28 cellular contexts compared by ENCODE assay signal in genomic region chr15:78233496-78233895, GRCh38. TPM values are rescaled to one million over a fixed set of nuclear protein-coding genes. Genes with fewer than 3 reads are reported as not detected.
DNase-seq lines count a peak whose midpoint lies in the region; ATAC-seq, FAIRE-seq and TF ChIP-seq lines count a peak whose summit lies in the region.
"Had no signal": no experiment of that assay in that cellular context is flagged by ENCODE, and none has a peak within 500 bp of the region (broad histone marks: within the 10 kb centered on the region; RNA-seq: fewer than 3 reads in every experiment).

No MANE protein-coding gene starts in this region.

- H3K27ac Mint-ChIP-seq in GM23338, result no peak overlapping the region
- no peak overlapping the region for H3K27ac Mint-ChIP-seq in activated CD4-positive, alpha-beta T cell treated with anti-CD3 and anti-CD28 coated beads, Interleukin-2, amount 10 ng/mL, durations not matched to agents 7 days and 5 days
- H3K27ac Mint-ChIP-seq: B cell; CD4-positive, CD25-positive, alpha-beta regulatory T cell had no signal

- POLR2A ChIA-PET in K562 (lab: Yijun Ruan, JAX), result interaction anchor here (0.9 kb wide), 1 partner anchor 22 kb away, joined by 3 read pairs; no protein-coding TSS in a partner anchor
- POLR2A ChIA-PET in activated CD4-positive, alpha-beta T cell treated with anti-CD3 and anti-CD28 coated beads, Interleukin-2, amount 10 ng/mL, durations not matched to agents 7 days and 5 days (lab: Charles Lee), result no interaction called here

- H3K9me3 ChIP-seq in K562 (replicated peaks; ENCODE audit: control insufficient read depth, insufficient read depth, low read depth, low read length), result no peaks in the 10 kb centered on the region
- no peaks in the 10 kb centered on the region for H3K9me3 ChIP-seq in sigmoid colon
- no peaks in the 10 kb centered on the region for H3K9me3 ChIP-seq in right atrium auricular region
- H3K9me3 ChIP-seq: A549, Caco-2 had no signal

- H3K4me3 ChIP-seq in GM23338, result no peak overlapping the region; the same call in 1 of the 2 replicates
- no peak overlapping the region for H3K4me3 ChIP-seq in K562
- H3K4me3 ChIP-seq in sigmoid colon, result peak overlapping the region in 1 of 4 donors; percentile 7
- H3K4me3 ChIP-seq in right atrium auricular region, result no peak overlapping the region
- H3K4me3 ChIP-seq: A549, GM12878 had no signal

- H3F3A ChIP-seq in GM23338 (replicated peaks; ENCODE audit: low read depth), result peaks cover 5% of the 10 kb centered on the region; the same call in 1 of the 2 replicates

- 0 out of 2 replicates have a peak overlapping the region, but pooled peaks have one; percentile 89 for H3K27ac ChIP-seq in GM23338 (ENCODE audit: low read depth)
- no peak overlapping the region for H3K27ac ChIP-seq in K562 (ENCODE audit: extremely low read depth, low read depth, low read length)
- H3K27ac ChIP-seq in layer of hippocampus (ENCODE audit: low read depth, low read length), result peak overlapping the region; percentile 14
- no peak overlapping the region for H3K27ac ChIP-seq in sigmoid colon
- H3K27ac ChIP-seq in right atrium auricular region, result no peak overlapping the region
- H3K27ac ChIP-seq: A549 had no signal

- CTCF ChIA-PET in K562 (lab: Yijun Ruan, JAX; ENCODE audit: low intra/inter-chr PET ratio), result no interaction called here
- CTCF ChIA-PET in activated CD4-positive, alpha-beta T cell treated with anti-CD3 and anti-CD28 coated beads, Interleukin-2, amount 10 ng/mL, durations not matched to agents 7 days and 5 days (lab: Charles Lee), result no interaction called here

- TF ChIP-seq CTCF in GM23338 (conservative IDR thresholded peaks at IDR 0.05; ENCODE audit: low read depth in 2 of 2), result no peak
- TF ChIP-seq CTCF in K562 (IDR thresholded peaks at IDR 0.05 in 2 of 3, conservative IDR thresholded peaks at IDR 0.05 in 1 of 3; ENCODE audit: insufficient read depth in 2 of 3, low read depth in 1 of 3, low read length in 3 of 3), result no peak
- no peak for TF ChIP-seq CTCF in sigmoid colon (IDR thresholded peaks at IDR 0.05)
- no peak for TF ChIP-seq CTCF in right atrium auricular region (IDR thresholded peaks at IDR 0.05)

- H3K9me2 ChIP-seq in GM23338 (ENCODE audit: insufficient read depth), result peaks cover 6% of the 10 kb centered on the region; the same call in 1 of the 2 replicates

- TF ChIP-seq EP300 in K562 (IDR thresholded peaks at IDR 0.05; ENCODE audit: low read length) (no peak), sigmoid colon (IDR thresholded peaks at IDR 0.05) (no peak)

- peaks cover 12% of the 10 kb centered on the region for H3K27me3 Mint-ChIP-seq in GM23338 (ENCODE audit: insufficient read depth, low read depth, poor library complexity)
- H3K27me3 Mint-ChIP-seq in activated CD4-positive, alpha-beta T cell treated with anti-CD3 and anti-CD28 coated beads, Interleukin-2, amount 10 ng/mL, durations not matched to agents 7 days and 5 days, result peaks cover 10% of the 10 kb centered on the region

- H3K27me3 ChIP-seq in GM23338 (ENCODE audit: insufficient read depth) (no peaks in the 10 kb centered on the region), K562 (ENCODE audit: control insufficient read depth in 2 of 2, insufficient read depth in 2 of 2, low read length in 2 of 2) (peaks cover 19 to 50% of the 10 kb centered on the region in 2 experiments; a peak in 4 of 5 replicates), layer of hippocampus (ENCODE audit: control insufficient read depth, insufficient read depth, low read length) (no peaks in the 10 kb centered on the region), sigmoid colon (no peaks in the 10 kb centered on the region), right atrium auricular region (no peaks in the 10 kb centered on the region)

- in situ Hi-C loops in K562 (cut with MboI), result no loop called here

- FAIRE-seq in K562 (lab: Jason Lieb, UNC), result no peak
- FAIRE-seq: A549, GM12878, HTR-8/SVneo, RCC 7860 had no signal

- TF ChIP-seq POLR2A in K562 (conservative IDR thresholded peaks at IDR 0.05) (no peak), sigmoid colon (IDR thresholded peaks at IDR 0.05) (no peak)

- no peaks in the 10 kb centered on the region for H3K36me3 ChIP-seq in GM23338 (ENCODE audit: insufficient read depth)
- no peaks in the 10 kb centered on the region for H3K36me3 ChIP-seq in K562 (ENCODE audit: control insufficient read depth, insufficient read depth, low read length)
- no peaks in the 10 kb centered on the region for H3K36me3 ChIP-seq in sigmoid colon
- H3K36me3 ChIP-seq in right atrium auricular region, result no peaks in the 10 kb centered on the region

- intact Hi-C loops in K562 (cut with micrococcal nuclease), result no loop called here
- intact Hi-C loops in sigmoid colon (cut with DNase I), result no loop called here

- H3K79me2 ChIP-seq in GM23338 (replicated peaks; ENCODE audit: insufficient read depth) (no peaks in the 10 kb centered on the region), K562 (ENCODE audit: control insufficient read depth, insufficient read depth, low read length) (no peaks in the 10 kb centered on the region)

- no peaks in the 10 kb centered on the region for H3K36me3 Mint-ChIP-seq in GM23338 (ENCODE audit: low read depth)
- no peaks in the 10 kb centered on the region for H3K36me3 Mint-ChIP-seq in activated CD4-positive, alpha-beta T cell treated with anti-CD3 and anti-CD28 coated beads, Interleukin-2, amount 10 ng/mL, durations not matched to agents 7 days and 5 days (ENCODE audit: low read depth)
- H3K36me3 Mint-ChIP-seq: CD4-positive, CD25-positive, alpha-beta regulatory T cell had no signal

- H3K4me1 Mint-ChIP-seq in GM23338, result peaks cover 25% of the 10 kb centered on the region
- peaks cover 19% of the 10 kb centered on the region for H3K4me1 Mint-ChIP-seq in activated CD4-positive, alpha-beta T cell treated with anti-CD3 and anti-CD28 coated beads, Interleukin-2, amount 10 ng/mL, durations not matched to agents 7 days and 5 days
- H3K4me1 Mint-ChIP-seq: B cell; CD4-positive, CD25-positive, alpha-beta regulatory T cell had no signal

- H4K20me1 ChIP-seq in GM23338 (replicated peaks; ENCODE audit: insufficient read depth), result no peaks in the 10 kb centered on the region
- no peaks in the 10 kb centered on the region for H4K20me1 ChIP-seq in K562 (replicated peaks; ENCODE audit: control insufficient read depth, insufficient read depth, low read length)

- TF ChIP-seq RAD21 in K562 (CRISPR knock-in tag; conservative IDR thresholded peaks at IDR 0.05 in 1 of 2, IDR thresholded peaks at IDR 0.05 in 1 of 2), result no peak

- H3K4me2 ChIP-seq in GM23338, result peak overlapping the region; percentile 70
- no peak overlapping the region for H3K4me2 ChIP-seq in K562 (ENCODE audit: insufficient read depth, low read length)
- H3K4me2 ChIP-seq: A549 had no signal

- ATAC-seq in GM23338, result no peak
- ATAC-seq in K562, result no peak
- ATAC-seq: A549, GM12878 had no signal

- H3K9me1 ChIP-seq in K562 (ENCODE audit: control insufficient read depth, insufficient read depth, low read length), result no peaks in the 10 kb centered on the region

- H3K4me1 ChIP-seq in GM23338 (ENCODE audit: insufficient read depth) (peaks cover 25% of the 10 kb centered on the region), K562 (replicated peaks in 1 of 2; ENCODE audit: control insufficient read depth in 2 of 2, insufficient read depth in 2 of 2, low read length in 2 of 2) (peaks cover 0 to 4% of the 10 kb centered on the region in 2 experiments; a peak in 1 of 5 replicates), sigmoid colon (no peaks in the 10 kb centered on the region), right atrium auricular region (no peaks in the 10 kb centered on the region)
- H3K4me1 ChIP-seq: A549, Caco-2 had no signal

- 2% methylated on average over 11 of the region's 11 CpGs for WGBS in K562 (ENCODE audit: insufficient coverage, low coverage, missing lambda C conversion rate)
- WGBS in sigmoid colon, 2 donors, result 80 to 81% methylated on average over 11 of the region's 11 CpGs

- no peak overlapping the region for H3K4me3 Mint-ChIP-seq in GM23338
- H3K4me3 Mint-ChIP-seq in activated CD4-positive, alpha-beta T cell treated with anti-CD3 and anti-CD28 coated beads, Interleukin-2, amount 10 ng/mL, durations not matched to agents 7 days and 5 days, result no peak overlapping the region
- H3K4me3 Mint-ChIP-seq: B cell; CD4-positive, CD25-positive, alpha-beta regulatory T cell had no signal

- no peak for DNase-seq in GM23338 (ENCODE audit: low spot score)
- DNase-seq in K562 (ENCODE audit: extremely low read depth in 1 of 4, low spot score in 3 of 4), result no peak
- peak; percentile 39 for DNase-seq in sigmoid colon
- DNase-seq in right atrium auricular region (ENCODE audit: low spot score), result no peak
- DNase-seq in HuH-7 (ENCODE audit: low spot score), result no peak
- DNase-seq in NCI-H2196 treated with DMSO at 0.1 percent for 48 hours (lab: John Stamatoyannopoulos, UW; ENCODE audit: unreplicated experiment), result no peak
- DNase-seq in activated CD4-positive, alpha-beta T cell treated with anti-CD3 and anti-CD28 coated beads, Interleukin-2, amount 10 ng/mL, durations not matched to agents 7 days and 5 days, result no peak
- DNase-seq: Caco-2; CD4-positive, CD25-positive, alpha-beta regulatory T cell; DMS 273 treated with DMSO at 0.1 percent for 48 hours; DMS79 treated with DMSO at 0.1 percent for 48 hours; GOT3; IMR-90; MV-4-11; NCI-H1105 treated with DMSO at 0.1 percent for 48 hours; NCI-H1694; NCI-H2081; NCI-H2171; NCI-H446; NCI-H526; OCI-M1; Right ventricle myocardium superior had no signal

- H2AFZ ChIP-seq in GM23338 (peak overlapping the region; percentile 43; the same call in 1 of the 2 replicates), K562 (ENCODE audit: low read depth, low read length) (no peak overlapping the region)

- no TSS peak for BruUV-seq in K562 (replicated peaks; lab: Mats Ljungman, UMichigan)

- H3K9ac ChIP-seq in K562 (ENCODE audit: insufficient read depth in 1 of 2, low read depth in 2 of 2, low read length in 2 of 2), result no peak overlapping the region

- H3K9me3 Mint-ChIP-seq in GM23338, result no peaks in the 10 kb centered on the region
- H3K9me3 Mint-ChIP-seq in activated CD4-positive, alpha-beta T cell treated with anti-CD3 and anti-CD28 coated beads, Interleukin-2, amount 10 ng/mL, durations not matched to agents 7 days and 5 days, result no peaks in the 10 kb centered on the region
- H3K9me3 Mint-ChIP-seq: CD4-positive, CD25-positive, alpha-beta regulatory T cell had no signal

RNA-seq across cellular contexts. Expression of gene ACSBG1, which starts 0.9 kb away (rescaled TPM):
- total RNA-seq in GM23338 (2014; rRNA removed; shearing (Covaris generic)), result 7.3 and 10.0 TPM in 2 replicates
- polyA plus RNA-seq in GM23338 (2016; fragmentation: Nextera tagmentation; extraction: Ambion mirVana), result 1.9 TPM in 2 replicates
- total RNA-seq in K562 (2011; cell fraction: chromatin; rRNA removed; ENCODE audit: low replicate concordance), result 9.2 and 9.5 TPM in 2 replicates
- 5.3 and 7.0 TPM in 2 replicates for total RNA-seq in K562 (2011; cell fraction: nucleolus; rRNA removed)
- 7.6 and 8.9 TPM in 2 replicates for total RNA-seq in K562 (2011; cell fraction: nucleoplasm; rRNA removed)
- 2.5 and 3.3 TPM in 2 replicates for total RNA-seq in K562 (2014; rRNA removed)
- total RNA-seq in K562 (2014; rRNA removed; fragmentation: Illumina TruSeq; extraction: Trizol), result 3.1 and 3.7 TPM in 2 replicates
- 0.83 TPM in 2 replicates for total RNA-seq in K562 (2015; rRNA removed; fragmentation: Illumina TruSeq; extraction: Trizol)
- 2.6 and 3.3 TPM in 2 replicates for total RNA-seq in K562 (2021)
- 1.2 and 2.0 TPM in 2 replicates for polyA plus RNA-seq in K562 (2011; rRNA removed)
- polyA plus RNA-seq in K562 (2011; cell fraction: cytosol; rRNA removed), result 1.9 and 4.0 TPM in 2 replicates
- 3.7 and 12.6 TPM in 2 replicates for polyA plus RNA-seq in K562 (2011; cell fraction: nucleus; rRNA removed)
- polyA plus RNA-seq in K562 (2012), result 1.3 and 1.4 TPM in 2 replicates
- polyA plus RNA-seq in K562 (2014; fragmentation: Illumina TruSeq; extraction: Trizol), result 4.8 and 6.4 TPM in 2 replicates
- polyA plus RNA-seq in K562 (2014; fragmentation: Nextera tagmentation; extraction: Ambion mirVana), result under 1 TPM; 0.36 to 0.75 TPM
- 4.6 and 5.0 TPM in 2 replicates for polyA plus RNA-seq in K562 (2014; rRNA removed)
- 0.72 and 3.4 TPM in 2 replicates for polyA minus RNA-seq in K562 (2011; rRNA and poly(A)+ RNA removed)
- polyA minus RNA-seq in K562 (2011; cell fraction: cytosol; rRNA and poly(A)+ RNA removed), result 1.1 TPM in 1 of 2 replicates, not detected in the other
- polyA minus RNA-seq in K562 (2011; cell fraction: nucleus; rRNA and poly(A)+ RNA removed), result 3.0 and 5.5 TPM in 2 replicates
- 1 to 10 TPM; 1.3 to 3.9 (median 2.2) TPM for total RNA-seq in sigmoid colon
- under 1 TPM; 0.23 to 0.60 (median 0.51) TPM for polyA plus RNA-seq in sigmoid colon
- not detected for total RNA-seq in right atrium auricular region
- not detected for total RNA-seq in activated CD4-positive, alpha-beta T cell treated with anti-CD3 and anti-CD28 coated beads, Interleukin-2, amount 10 ng/mL, durations not matched to agents 7 days and 5 days
- total RNA-seq: Caco-2, IMR-90 had no signal

RNA-seq across cellular contexts. Expression of gene DNAJA4, which starts 30.9 kb away (rescaled TPM):
- 10.3 and 12.5 TPM in 2 replicates for total RNA-seq in GM23338 (2014; rRNA removed; shearing (Covaris generic))
- 5.0 and 5.4 TPM in 2 replicates for polyA plus RNA-seq in GM23338 (2016; fragmentation: Nextera tagmentation; extraction: Ambion mirVana)
- total RNA-seq in K562 (2011; cell fraction: chromatin; rRNA removed; ENCODE audit: low replicate concordance), result 0.12 and 0.23 TPM in 2 replicates
- 0.33 TPM in 1 of 2 replicates, not detected in the other for total RNA-seq in K562 (2011; cell fraction: nucleolus; rRNA removed)
- 0.15 TPM in 1 of 2 replicates, not detected in the other for total RNA-seq in K562 (2011; cell fraction: nucleoplasm; rRNA removed)
- not detected in 2 replicates for total RNA-seq in K562 (2014; rRNA removed)
- total RNA-seq in K562 (2014; rRNA removed; fragmentation: Illumina TruSeq; extraction: Trizol), result 0.11 TPM in 1 of 2 replicates, not detected in the other
- total RNA-seq in K562 (2015; rRNA removed; fragmentation: Illumina TruSeq; extraction: Trizol), result 0.08 TPM in 1 of 2 replicates, not detected in the other
- 0.16 and 0.25 TPM in 2 replicates for total RNA-seq in K562 (2021)
- 0.05 and 0.15 TPM in 2 replicates for polyA plus RNA-seq in K562 (2011; rRNA removed)
- polyA plus RNA-seq in K562 (2011; cell fraction: cytosol; rRNA removed), result 0.03 TPM in 1 of 2 replicates, not detected in the other
- 0.28 and 0.50 TPM in 2 replicates for polyA plus RNA-seq in K562 (2011; cell fraction: nucleus; rRNA removed)
- 0.33 and 0.56 TPM in 2 replicates for polyA plus RNA-seq in K562 (2012)
- not detected in 2 replicates for polyA plus RNA-seq in K562 (2014; fragmentation: Illumina TruSeq; extraction: Trizol)
- 1 to 10 TPM in 1 of 2 experiments, under 1 TPM in 1; 0.56 to 1.0 TPM for polyA plus RNA-seq in K562 (2014; fragmentation: Nextera tagmentation; extraction: Ambion mirVana)
- 0.09 TPM in 1 of 2 replicates, not detected in the other for polyA plus RNA-seq in K562 (2014; rRNA removed)
- polyA minus RNA-seq in K562 (2011; rRNA and poly(A)+ RNA removed), result 0.21 TPM in 1 of 2 replicates, not detected in the other
- 1.1 and 3.1 TPM in 2 replicates for polyA minus RNA-seq in K562 (2011; cell fraction: cytosol; rRNA and poly(A)+ RNA removed)
- 0.11 and 0.40 TPM in 2 replicates for polyA minus RNA-seq in K562 (2011; cell fraction: nucleus; rRNA and poly(A)+ RNA removed)
- total RNA-seq in sigmoid colon, result 10 to 100 TPM in 3 of 4 donors, 1 to 10 TPM in 1; 7.4 to 17.8 (median 11.4) TPM
- polyA plus RNA-seq in sigmoid colon, result 10 to 100 TPM; 16.8 to 26.1 (median 21.8) TPM
- 10 to 100 TPM; 70.0 to 78.0 TPM for total RNA-seq in right atrium auricular region
- total RNA-seq in activated CD4-positive, alpha-beta T cell treated with anti-CD3 and anti-CD28 coated beads, Interleukin-2, amount 10 ng/mL, durations not matched to agents 7 days and 5 days, result 10 to 100 TPM; 28.5 to 31.2 TPM

Comparison
In these comparisons a context has a peak if more than half of its experiments do, and no peak if none do; other contexts are left out.
1. H3K27ac ChIP-seq: peak in GM23338 (single experiment) and layer of hippocampus (single experiment); none in K562 (single experiment), sigmoid colon (0 of 4) and right atrium auricular region (0 of 2).